ENCODE assay signal across 1 cellular context in the genomic region with DNA sequence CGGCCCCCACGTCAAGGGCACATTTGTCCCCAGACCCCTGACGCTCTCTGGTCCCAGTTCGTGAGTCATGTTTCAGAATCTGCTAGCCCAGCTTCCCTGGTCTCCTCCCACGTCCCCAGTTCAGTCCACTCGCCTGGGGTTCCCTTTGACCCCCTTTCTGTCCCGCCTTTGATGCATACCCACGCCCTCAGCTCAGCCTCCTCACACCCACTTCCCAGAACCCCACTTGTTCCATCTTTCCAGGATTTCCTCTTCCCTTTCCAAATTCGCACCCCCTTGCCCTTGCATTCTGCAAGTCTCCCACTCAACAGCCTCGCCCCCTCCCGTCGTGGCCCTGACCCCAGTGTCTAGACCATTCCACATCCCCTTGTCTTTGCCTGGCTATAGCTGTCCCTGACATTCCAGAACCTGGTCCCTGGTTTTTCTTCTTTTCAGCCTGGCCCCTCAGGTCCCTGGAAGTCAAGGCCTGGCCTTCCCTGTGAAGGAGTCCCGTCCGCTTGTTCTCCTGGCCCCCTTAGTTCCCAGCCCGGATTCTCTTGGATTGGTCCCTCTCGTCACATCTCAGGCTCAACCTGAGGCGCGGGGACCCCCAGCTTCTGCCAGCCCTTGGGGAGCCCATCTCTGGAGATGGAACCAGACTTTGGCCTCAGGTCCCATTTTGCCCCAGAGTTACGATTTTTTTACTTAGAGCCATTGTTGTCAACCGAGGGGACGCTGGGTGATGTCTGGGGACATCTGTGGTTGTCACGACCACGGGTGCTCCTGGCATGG.
TF ChIP-seq lines count a peak whose summit lies in the region.

No MANE protein-coding gene starts in this region.

TF ChIP-seq in endothelial cell of umbilical vein, 7 proteins besides CTCF, POLR2A, EP300 and RAD21:
- no peak for TF ChIP-seq GATA2 (IDR thresholded peaks at IDR 0.05; ENCODE audit: insufficient read depth, insufficient read length, low read depth, low read length)
- no peak for TF ChIP-seq EZH2 (IDR thresholded peaks at IDR 0.05; ENCODE audit: borderline replicate concordance, low read depth, low read length, severe bottlenecking)
- no peak for TF ChIP-seq JUN (IDR thresholded peaks at IDR 0.05; ENCODE audit: borderline replicate concordance, insufficient read depth, insufficient read length, low read depth)
- no peak for TF ChIP-seq MYC (IDR thresholded peaks at IDR 0.05; ENCODE audit: low read depth, low read length)
- TF ChIP-seq, protein P1, sequence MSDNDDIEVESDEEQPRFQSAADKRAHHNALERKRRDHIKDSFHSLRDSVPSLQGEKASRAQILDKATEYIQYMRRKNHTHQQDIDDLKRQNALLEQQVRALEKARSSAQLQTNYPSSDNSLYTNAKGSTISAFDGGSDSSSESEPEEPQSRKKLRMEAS (IDR thresholded peaks at IDR 0.05; ENCODE audit: insufficient read depth, insufficient read length): no peak
- no peak for TF ChIP-seq POLR2AphosphoS5 (IDR thresholded peaks at IDR 0.05; ENCODE audit: insufficient read depth, low read depth, low read length)
- no peak for TF ChIP-seq FOS (IDR thresholded peaks at IDR 0.05; ENCODE audit: borderline replicate concordance, insufficient read depth, low read length)
TF ChIP-seq in endothelial cell of umbilical vein: peak in this region for 0.
